16 cellular contexts compared by ENCODE assay signal in genomic region chr18:48296581-48296980, GRCh38.
A peak's percentile ranks its signal among the peaks of the same experiment; 100 is the strongest.
DNase-seq lines count a peak whose midpoint lies in the region; ATAC-seq and TF ChIP-seq lines count a peak whose summit lies in the region.
"Had no signal": no experiment of that assay in that cellular context is flagged by ENCODE, and none has a peak within 500 bp of the region (broad histone marks: within the 10 kb centered on the region; RNA-seq: fewer than 3 reads in every experiment).

No MANE protein-coding gene starts in this region.

- ATAC-seq in activated T-cell treated with anti-CD3 and anti-CD28 coated beads, Interleukin-2, amount 50 U/mL, for 72 hours (replicated peaks in 1 of 2): no peak

- intact Hi-C loops in cardiac septum (cut with DNase I) (no loop called here), left ventricle myocardium inferior (cut with micrococcal nuclease) (no loop called here)

- DNase-seq in NCI-H1417 (lab: John Stamatoyannopoulos, UW) (peak in 2 of 3 experiments; percentile 8 to 49), NCI-H1417 treated with DMSO at 0.1 percent for 48 hours (lab: John Stamatoyannopoulos, UW) (no peak), cardiac septum (ENCODE audit: low spot score) (peak; percentile 53), left ventricle myocardium inferior (no peak), islet precursor cell (peak; percentile 40), nucleus accumbens (lab: John Stamatoyannopoulos, UW) (no peak), brain microvascular endothelial cell (no peak)
- DNase-seq in activated T-cell treated with anti-CD3 and anti-CD28 coated beads, Interleukin-2, amount 50 U/mL, for 72 hours: no peak
- DNase-seq: 8988T, H7, HFFc6, KBM-7, NCI-H1694 treated with DMSO at 0.1 percent for 48 hours, NCI-H748 treated with DMSO at 0.1 percent for 48 hours, OCI-M1 had no signal

- peaks cover 11% of the 10 kb centered on the region for H3K4me1 Mint-ChIP-seq in activated T-cell treated with anti-CD3 and anti-CD28 coated beads, Interleukin-2, amount 50 U/mL, for 72 hours (ENCODE audit: low read depth)

- H3K27ac Mint-ChIP-seq in activated T-cell treated with anti-CD3 and anti-CD28 coated beads, Interleukin-2, amount 50 U/mL, for 72 hours: no peak overlapping the region
- H3K27ac Mint-ChIP-seq: HFFc6 had no signal

- no peaks in the 10 kb centered on the region for H3K27me3 Mint-ChIP-seq in activated T-cell treated with anti-CD3 and anti-CD28 coated beads, Interleukin-2, amount 50 U/mL, for 72 hours (ENCODE audit: low read depth)

- H3K9me3 Mint-ChIP-seq in activated T-cell treated with anti-CD3 and anti-CD28 coated beads, Interleukin-2, amount 50 U/mL, for 72 hours: no peaks in the 10 kb centered on the region
- H3K9me3 Mint-ChIP-seq: HFFc6 had no signal

- H3K27me3 ChIP-seq in left ventricle myocardium inferior (ENCODE audit: low read depth) (no peaks in the 10 kb centered on the region), brain microvascular endothelial cell (replicated peaks) (no peaks in the 10 kb centered on the region)

- H3K4me3 ChIP-seq in left ventricle myocardium inferior: no peak overlapping the region
- no peak overlapping the region for H3K4me3 ChIP-seq in brain microvascular endothelial cell (ENCODE audit: low read depth, low read length)

- TF ChIP-seq CTCF in left ventricle myocardium inferior (IDR thresholded peaks at IDR 0.05; ENCODE audit: borderline replicate concordance): no peak
- TF ChIP-seq CTCF in brain microvascular endothelial cell (IDR thresholded peaks at IDR 0.05; ENCODE audit: low read depth, low read length, missing control alignments): no peak

- H3K4me3 Mint-ChIP-seq in activated T-cell treated with anti-CD3 and anti-CD28 coated beads, Interleukin-2, amount 50 U/mL, for 72 hours: no peak overlapping the region
- H3K4me3 Mint-ChIP-seq: CD14-positive monocyte, HFFc6 had no signal

- no peaks in the 10 kb centered on the region for H3K9me3 ChIP-seq in left ventricle myocardium inferior (replicated peaks)

- H3K27ac ChIP-seq in left ventricle myocardium inferior (replicated peaks): no peak overlapping the region
- no peak overlapping the region for H3K27ac ChIP-seq in brain microvascular endothelial cell

- H3K4me1 ChIP-seq in left ventricle myocardium inferior: peaks cover 9% of the 10 kb centered on the region

- no peaks in the 10 kb centered on the region for H3K36me3 Mint-ChIP-seq in activated T-cell treated with anti-CD3 and anti-CD28 coated beads, Interleukin-2, amount 50 U/mL, for 72 hours (ENCODE audit: insufficient read depth in 2 of 2)
- H3K36me3 Mint-ChIP-seq: CD14-positive monocyte had no signal

- in situ Hi-C loops in brain microvascular endothelial cell (cut with HindIII; ENCODE audit: low pct_ligation_motif_present, low sequenced_read_pairs): no loop called here

- H3K36me3 ChIP-seq in left ventricle myocardium inferior: no peaks in the 10 kb centered on the region
- no peaks in the 10 kb centered on the region for H3K36me3 ChIP-seq in brain microvascular endothelial cell (replicated peaks)

Comparison
In these comparisons a context has a peak if more than half of its experiments do, and no peak if none do; other contexts are left out.
1. DNase-seq: peak in NCI-H1417 (2 of 3), cardiac septum (single experiment) and islet precursor cell (single experiment); none in NCI-H1417 treated with DMSO at 0.1 percent for 48 hours (single experiment), left ventricle myocardium inferior (single experiment), activated T-cell treated with anti-CD3 and anti-CD28 coated beads, Interleukin-2, amount 50 U/mL, for 72 hours (0 of 2), nucleus accumbens (0 of 56) and brain microvascular endothelial cell (single experiment).